In the genomic region with DNA sequence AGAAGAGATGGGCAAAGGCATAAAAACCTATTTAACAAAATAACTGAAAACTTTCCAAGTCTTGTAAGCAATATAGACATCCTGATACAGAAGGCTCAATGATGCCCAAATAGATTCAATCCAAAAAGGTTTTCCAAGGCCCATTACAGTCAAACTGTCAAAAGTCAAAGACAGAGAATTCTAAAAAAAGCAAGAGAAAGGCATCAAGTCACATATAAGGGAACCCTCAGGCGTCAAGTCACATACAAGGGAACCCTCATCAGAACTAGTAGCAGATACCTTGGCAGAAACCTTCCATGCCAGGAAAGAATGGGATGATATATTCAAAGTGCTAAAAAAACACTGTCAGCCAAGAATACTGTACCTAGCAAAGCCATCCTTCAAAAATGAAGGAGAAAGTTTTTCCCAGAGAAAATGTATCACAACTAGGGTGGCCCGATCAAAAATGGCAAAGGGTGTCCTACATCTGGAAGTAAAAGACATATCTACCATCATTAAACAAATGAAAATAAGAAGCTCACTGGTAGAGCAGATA, we compare ENCODE assay signal across 22 cellular contexts.
"Had no signal": no experiment of that assay in that cellular context is flagged by ENCODE, and none has a peak within 500 bp of the region (broad histone marks: within the 10 kb centered on the region; RNA-seq: fewer than 3 reads in every experiment).

No MANE protein-coding gene starts in this region.

- H3K27ac Mint-ChIP-seq: activated CD8-positive, alpha-beta T cell treated with anti-CD3 and anti-CD28 coated beads, Interleukin-2, amount 10 ng/mL, durations not matched to agents 7 days and 5 days; activated naive CD4-positive, alpha-beta T cell treated with anti-CD3 and anti-CD28 coated beads, Interleukin-2, amount 50 U/mL, for 24 hours; activated naive CD8-positive, alpha-beta T cell treated with anti-CD3 and anti-CD28 coated beads, Interleukin-2, amount 50 U/mL, for 24 hours; T-helper 17 cell; WTC11 had no signal

- H3K4me1 Mint-ChIP-seq: activated naive CD4-positive, alpha-beta T cell treated with anti-CD3 and anti-CD28 coated beads, Interleukin-2, amount 50 U/mL, for 24 hours; activated naive CD8-positive, alpha-beta T cell treated with anti-CD3 and anti-CD28 coated beads, Interleukin-2, amount 50 U/mL, for 24 hours; T-helper 17 cell; WTC11 had no signal

- H3K4me3 Mint-ChIP-seq: activated CD8-positive, alpha-beta T cell treated with anti-CD3 and anti-CD28 coated beads, Interleukin-2, amount 10 ng/mL, durations not matched to agents 7 days and 5 days; activated naive CD4-positive, alpha-beta T cell treated with anti-CD3 and anti-CD28 coated beads, Interleukin-2, amount 50 U/mL, for 24 hours; activated naive CD8-positive, alpha-beta T cell treated with anti-CD3 and anti-CD28 coated beads, Interleukin-2, amount 50 U/mL, for 24 hours; T-helper 17 cell; WTC11 had no signal

- ATAC-seq: activated CD8-positive, alpha-beta T cell treated with anti-CD3 and anti-CD28 coated beads, Interleukin-2, amount 10 ng/mL, durations not matched to agents 7 days and 5 days; activated naive CD8-positive, alpha-beta T cell treated with anti-CD3 and anti-CD28 coated beads, Interleukin-2, amount 50 U/mL, for 24 hours; T-helper 17 cell; WTC11 had no signal

- H3K27me3 Mint-ChIP-seq: activated naive CD4-positive, alpha-beta T cell treated with anti-CD3 and anti-CD28 coated beads, Interleukin-2, amount 50 U/mL, for 24 hours; activated naive CD8-positive, alpha-beta T cell treated with anti-CD3 and anti-CD28 coated beads, Interleukin-2, amount 50 U/mL, for 24 hours; T-helper 17 cell had no signal

- DNase-seq: activated CD4-positive, alpha-beta T cell treated with anti-CD3 and anti-CD28 coated beads for 48 hours; activated CD4-positive, alpha-beta T cell treated with anti-CD3 and anti-CD28 coated beads, Interleukin-2, amount 50 U/mL, for 4 hours; activated CD4-positive, CD25-positive, alpha-beta regulatory T cell treated with anti-CD3 and anti-CD28 coated beads, Interleukin-2, amount 50 U/mL, for 72 hours; activated CD8-positive, alpha-beta memory T cell treated with anti-CD3 and anti-CD28 coated beads, Interleukin-2, amount 50 U/mL, for 48 hours; activated CD8-positive, alpha-beta T cell treated with anti-CD3 and anti-CD28 coated beads, Interleukin-2, amount 10 ng/mL, durations not matched to agents 7 days and 5 days; activated effector memory CD4-positive, alpha-beta T cell treated with Interleukin-2 at 50 U/mL for 16 hours; activated naive CD4-positive, alpha-beta T cell; activated naive CD8-positive, alpha-beta T cell treated with anti-CD3 and anti-CD28 coated beads, Interleukin-2, amount 50 U/mL, for 24 hours; activated T-cell treated with anti-CD3 and anti-CD28 coated beads, Interleukin-2, amount 50 U/mL, for 1 hour; anterior cingulate cortex; Kasumi-1; KBM-7; NCI-H1105 treated with DMSO at 0.1 percent for 48 hours; NCI-H1436 treated with DMSO at 0.1 percent for 48 hours; NCI-H187; NCI-H2081; NCI-H510A treated with DMSO at 0.1 percent for 48 hours; SIG-M5; T-helper 17 cell; T-helper 9 cell had no signal
